In genomic region chr11:36241512-36241911, GRCh38 we compare ENCODE assay signal across 26 cellular contexts.
"Had no signal": no experiment of that assay in that cellular context is flagged by ENCODE, and none has a peak within 500 bp of the region (broad histone marks: within the 10 kb centered on the region; RNA-seq: fewer than 3 reads in every experiment).

No MANE protein-coding gene starts in this region.

- H3K27ac Mint-ChIP-seq: activated CD4-positive, alpha-beta memory T cell treated with anti-CD3 and anti-CD28 coated beads, Interleukin-2, amount 10 ng/mL, durations not matched to agents 7 days and 5 days; activated CD4-positive, alpha-beta T cell treated with anti-CD3 and anti-CD28 coated beads, Interleukin-2, amount 10 ng/mL, durations not matched to agents 24 days and 14 days; activated naive CD4-positive, alpha-beta T cell treated with anti-CD3 and anti-CD28 coated beads, Interleukin-2, amount 50 U/mL, for 24 hours; activated T-cell treated with anti-CD3 and anti-CD28 coated beads, Interleukin-2, amount 50 U/mL, for 72 hours; effector memory CD8-positive, alpha-beta T cell; immature natural killer cell; naive thymus-derived CD4-positive, alpha-beta T cell; stimulated activated naive B cell treated with anti-CD40 and anti-IgM and Interleukin-4, amounts not matched to agents 10 μg/mL and 1 μg/mL and 100 μg/mL, for 72 hours had no signal

- H3K27me3 Mint-ChIP-seq: activated CD4-positive, alpha-beta memory T cell treated with anti-CD3 and anti-CD28 coated beads, Interleukin-2, amount 10 ng/mL, durations not matched to agents 7 days and 5 days; activated CD4-positive, alpha-beta T cell treated with anti-CD3 and anti-CD28 coated beads, Interleukin-2, amount 10 ng/mL, durations not matched to agents 24 days and 14 days had no signal

- H3K79me2 ChIP-seq: hepatocyte had no signal

- H3K27ac ChIP-seq: brain microvascular endothelial cell, hepatocyte, left lung, transverse colon, vagina, VCaP had no signal

- H3K36me3 Mint-ChIP-seq: activated naive CD4-positive, alpha-beta T cell treated with anti-CD3 and anti-CD28 coated beads, Interleukin-2, amount 50 U/mL, for 24 hours; immature natural killer cell; stimulated activated naive B cell treated with anti-CD40 and anti-IgM and Interleukin-4, amounts not matched to agents 10 μg/mL and 1 μg/mL and 100 μg/mL, for 72 hours had no signal

- H3K36me3 ChIP-seq: brain microvascular endothelial cell, left lung, transverse colon, vagina had no signal

- H3K4me3 ChIP-seq: hepatocyte, left lung, lung, transverse colon, vagina had no signal

- H3K4me1 ChIP-seq: left lung, transverse colon, vagina had no signal

- H3K4me3 Mint-ChIP-seq: activated CD4-positive, alpha-beta memory T cell treated with anti-CD3 and anti-CD28 coated beads, Interleukin-2, amount 10 ng/mL, durations not matched to agents 7 days and 5 days; activated CD4-positive, alpha-beta T cell treated with anti-CD3 and anti-CD28 coated beads, Interleukin-2, amount 10 ng/mL, durations not matched to agents 24 days and 14 days; activated naive CD4-positive, alpha-beta T cell treated with anti-CD3 and anti-CD28 coated beads, Interleukin-2, amount 50 U/mL, for 24 hours; activated T-cell treated with anti-CD3 and anti-CD28 coated beads, Interleukin-2, amount 50 U/mL, for 72 hours; effector memory CD8-positive, alpha-beta T cell; immature natural killer cell; naive thymus-derived CD4-positive, alpha-beta T cell; neural crest cell; stimulated activated naive B cell treated with anti-CD40 and anti-IgM and Interleukin-4, amounts not matched to agents 10 μg/mL and 1 μg/mL and 100 μg/mL, for 72 hours had no signal

- DNase-seq: activated CD4-positive, alpha-beta memory T cell treated with anti-CD3 and anti-CD28 coated beads, Interleukin-2, amount 10 ng/mL, durations not matched to agents 7 days and 5 days; activated CD4-positive, alpha-beta T cell treated with anti-CD3 and anti-CD28 coated beads, Interleukin-2, amount 10 ng/mL, durations not matched to agents 24 days and 14 days; activated effector memory CD4-positive, alpha-beta T cell treated with Interleukin-2 at 50 U/mL for 16 hours; activated T-cell treated with anti-CD3 and anti-CD28 coated beads, Interleukin-2, amount 50 U/mL, for 72 hours; anterior cingulate cortex; brain microvascular endothelial cell; central memory CD4-positive, alpha-beta T cell; effector memory CD8-positive, alpha-beta T cell; foreskin melanocyte; immature natural killer cell; kidney glomerular epithelial cell; left lung; naive thymus-derived CD4-positive, alpha-beta T cell; stimulated activated CD4-positive, alpha-beta T cell treated with anti-CD3 and anti-CD28 coated beads, Interleukin-2, amount 100 ng/mL, for 48 hours; stimulated activated CD8-positive, alpha-beta memory T cell treated with anti-CD3 and anti-CD28 coated beads, Interleukin-4, amount 100 ng/mL, for 48 hours; stimulated activated naive B cell treated with anti-CD40 and anti-IgM and Interleukin-4, amounts not matched to agents 10 μg/mL and 1 μg/mL and 100 μg/mL, for 72 hours; T-helper 9 cell; transverse colon had no signal

- H2AFZ ChIP-seq: hepatocyte had no signal

- H3K4me1 Mint-ChIP-seq: activated CD4-positive, alpha-beta memory T cell treated with anti-CD3 and anti-CD28 coated beads, Interleukin-2, amount 10 ng/mL, durations not matched to agents 7 days and 5 days; activated CD4-positive, alpha-beta T cell treated with anti-CD3 and anti-CD28 coated beads, Interleukin-2, amount 10 ng/mL, durations not matched to agents 24 days and 14 days; activated naive CD4-positive, alpha-beta T cell treated with anti-CD3 and anti-CD28 coated beads, Interleukin-2, amount 50 U/mL, for 24 hours; immature natural killer cell; naive thymus-derived CD4-positive, alpha-beta T cell; neural crest cell; stimulated activated naive B cell treated with anti-CD40 and anti-IgM and Interleukin-4, amounts not matched to agents 10 μg/mL and 1 μg/mL and 100 μg/mL, for 72 hours had no signal

- H3K9me3 Mint-ChIP-seq: activated CD4-positive, alpha-beta memory T cell treated with anti-CD3 and anti-CD28 coated beads, Interleukin-2, amount 10 ng/mL, durations not matched to agents 7 days and 5 days; activated CD4-positive, alpha-beta T cell treated with anti-CD3 and anti-CD28 coated beads, Interleukin-2, amount 10 ng/mL, durations not matched to agents 24 days and 14 days; activated T-cell treated with anti-CD3 and anti-CD28 coated beads, Interleukin-2, amount 50 U/mL, for 72 hours; effector memory CD8-positive, alpha-beta T cell; immature natural killer cell; stimulated activated naive B cell treated with anti-CD40 and anti-IgM and Interleukin-4, amounts not matched to agents 10 μg/mL and 1 μg/mL and 100 μg/mL, for 72 hours had no signal

- H3K9me3 ChIP-seq: left lung, transverse colon, vagina had no signal

- ATAC-seq: activated CD4-positive, CD25-positive, alpha-beta regulatory T cell treated with anti-CD3 and anti-CD28 coated beads, Interleukin-2, amount 50 U/mL, for 24 hours; activated T-cell treated with anti-CD3 and anti-CD28 coated beads, Interleukin-2, amount 50 U/mL, for 72 hours; effector memory CD8-positive, alpha-beta T cell; esophagus mucosa; left lung; naive thymus-derived CD4-positive, alpha-beta T cell; stimulated activated naive B cell treated with anti-CD40 and anti-IgM and Interleukin-4, amounts not matched to agents 10 μg/mL and 1 μg/mL and 100 μg/mL, for 72 hours had no signal

- H3K4me2 ChIP-seq: hepatocyte had no signal

- H3K27me3 ChIP-seq: brain microvascular endothelial cell, hepatocyte, left lung, transverse colon, vagina had no signal
